8 cellular contexts compared by ENCODE assay signal in genomic region chr17:46978489-46979022, GRCh38. TPM values are rescaled to one million over a fixed set of nuclear protein-coding genes. Genes with fewer than 3 reads are reported as not detected.
DNase-seq lines count a peak whose midpoint lies in the region; ATAC-seq and TF ChIP-seq lines count a peak whose summit lies in the region.

No MANE protein-coding gene starts in this region.

- H3K27me3 ChIP-seq in gastrocnemius medialis, result peaks cover 4 to 35% (median 30%) of the 10 kb centered on the region in 3 donors

- in situ Hi-C loops in gastrocnemius medialis (cut with MboI; ENCODE audit: low sequenced_read_pairs in 4 of 4), result no loop called here

- TF ChIP-seq CTCF in gastrocnemius medialis (IDR thresholded peaks at IDR 0.05 in 4 of 5, conservative IDR thresholded peaks at IDR 0.05 in 1 of 5), result no peak

- no peak overlapping the region for H3K27ac ChIP-seq in gastrocnemius medialis

- no peaks in the 10 kb centered on the region for H3K36me3 ChIP-seq in gastrocnemius medialis

- ATAC-seq in left cardiac atrium, result peak; percentile 29 to 60
- ATAC-seq in gastrocnemius medialis, result peak; percentile 47 to 50
- no peak for ATAC-seq in HG03097 (IDR thresholded peaks at IDR 0.05; ENCODE audit: low FRiP score, unreplicated experiment)

- H3K9me3 ChIP-seq in gastrocnemius medialis, result no peaks in the 10 kb centered on the region

- intact Hi-C loops in left cardiac atrium (cut with DNase I), result no loop called here
- intact Hi-C loops in gastrocnemius medialis (cut with DNase I; ENCODE audit: low total_unique reads), result no loop called here

- H3K4me3 ChIP-seq in gastrocnemius medialis, result peak overlapping the region; percentile 51 to 74 (median 66)

- DNase-seq in NCI-H146 (lab: John Stamatoyannopoulos, UW) (peak; percentile 49), NCI-H146 treated with DMSO at 0.1 percent for 48 hours (lab: John Stamatoyannopoulos, UW; ENCODE audit: unreplicated experiment) (no peak), left cardiac atrium (no peak), gastrocnemius medialis (no peak), DMS114 treated with DMSO at 0.1 percent for 48 hours (lab: John Stamatoyannopoulos, UW; ENCODE audit: unreplicated experiment) (no peak), NCI-H1436 treated with DMSO at 0.1 percent for 48 hours (lab: John Stamatoyannopoulos, UW) (no peak)
- DNase-seq in activated CD8-positive, alpha-beta memory T cell treated with anti-CD3 and anti-CD28 coated beads, Interleukin-2, amount 50 U/mL, for 48 hours, result peak; percentile 62

- H3K4me1 ChIP-seq in gastrocnemius medialis, result peaks cover 7 to 13% of the 10 kb centered on the region in 2 donors

- no peak for TF ChIP-seq POLR2A in gastrocnemius medialis (IDR thresholded peaks at IDR 0.05)

RNA-seq across cellular contexts. Expression of gene RPRML, which starts 0.5 kb away (rescaled TPM):
- total RNA-seq in left cardiac atrium, result not detected
- under 1 TPM in 1 of 4 donors, not detected in 3; 0.49 TPM for total RNA-seq in gastrocnemius medialis

RNA-seq across cellular contexts. Expression of gene GOSR2, which starts 55.6 kb away (rescaled TPM):
- 10 to 100 TPM; 44.4 to 60.4 TPM for total RNA-seq in left cardiac atrium
- 10 to 100 TPM; 25.3 to 32.9 (median 31.6) TPM for total RNA-seq in gastrocnemius medialis

Comparison
In these comparisons a context has a peak if more than half of its experiments do, and no peak if none do; other contexts are left out.
1. DNase-seq: peak in NCI-H146 (single experiment) and activated CD8-positive, alpha-beta memory T cell treated with anti-CD3 and anti-CD28 coated beads, Interleukin-2, amount 50 U/mL, for 48 hours (single experiment); none in NCI-H146 treated with DMSO at 0.1 percent for 48 hours (single experiment), left cardiac atrium (single experiment), gastrocnemius medialis (0 of 2), DMS114 treated with DMSO at 0.1 percent for 48 hours (single experiment) and NCI-H1436 treated with DMSO at 0.1 percent for 48 hours (single experiment).